ENCODE assay signal across 30 cellular contexts in the genomic region with DNA sequence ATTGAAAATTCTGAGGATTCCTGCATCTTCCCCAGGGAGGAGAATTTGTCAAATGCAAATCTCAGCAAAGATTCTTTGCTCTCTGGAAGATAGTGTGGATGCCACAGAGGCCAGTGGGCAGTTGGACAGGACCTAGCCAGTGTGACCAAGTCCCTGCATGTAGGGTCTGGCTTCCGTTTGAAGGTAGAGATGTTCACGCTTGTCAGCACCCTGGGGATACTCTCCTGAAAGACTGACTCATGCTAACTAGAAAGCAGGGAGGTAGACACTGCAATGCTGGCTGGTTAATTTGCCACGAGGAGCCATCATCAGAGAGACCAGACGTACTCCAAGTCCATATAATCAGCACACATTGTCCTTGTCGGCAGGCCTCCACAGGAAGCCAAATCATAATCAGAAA.
DNase-seq lines count a peak whose midpoint lies in the region; ATAC-seq and TF ChIP-seq lines count a peak whose summit lies in the region.
"Had no signal": no experiment of that assay in that cellular context is flagged by ENCODE, and none has a peak within 500 bp of the region (broad histone marks: within the 10 kb centered on the region; RNA-seq: fewer than 3 reads in every experiment).

No MANE protein-coding gene starts in this region.

- peaks cover 22% of the 10 kb centered on the region for H3K9me1 ChIP-seq in IMR-90 (ENCODE audit: insufficient read depth, low read length)

- H2AFZ ChIP-seq in IMR-90 (replicated peaks; ENCODE audit: low read length, poor library complexity): no peak overlapping the region
- peak overlapping the region; percentile 70 for H2AFZ ChIP-seq in mammary epithelial cell (ENCODE audit: low read depth, low read length)
- no peak overlapping the region for H2AFZ ChIP-seq in smooth muscle cell (ENCODE audit: low read depth)
- H2AFZ ChIP-seq: hepatocyte had no signal

- no peak for ATAC-seq in IMR-90 (ENCODE audit: low read depth)
- peak in 1 of 2 donors; percentile 19 for ATAC-seq in right cardiac atrium
- ATAC-seq in GM18858 (IDR thresholded peaks at IDR 0.05; ENCODE audit: unreplicated experiment): no peak
- ATAC-seq in GM21526 (IDR thresholded peaks at IDR 0.05; ENCODE audit: low FRiP score, unreplicated experiment): no peak
- ATAC-seq in GM18519 (IDR thresholded peaks at IDR 0.05; ENCODE audit: low FRiP score, unreplicated experiment): no peak
- ATAC-seq: activated CD8-positive, alpha-beta T cell treated with anti-CD3 and anti-CD28 coated beads, Interleukin-2, amount 10 ng/mL, durations not matched to agents 7 days and 5 days had no signal

- H2AK9ac ChIP-seq in IMR-90 (replicated peaks; ENCODE audit: low read depth, low read length, poor library complexity): no peak overlapping the region

- H3K23ac ChIP-seq in IMR-90 (ENCODE audit: low read depth, low read length): 0 out of 2 replicates have a peak overlapping the region, but pooled peaks have one; percentile 37

- no peak overlapping the region for H3K4me2 ChIP-seq in IMR-90 (ENCODE audit: low read depth, low read length)
- H3K4me2 ChIP-seq in mammary epithelial cell (ENCODE audit: insufficient read depth, low read depth, low read length): peak overlapping the region; percentile 54
- no peak overlapping the region for H3K4me2 ChIP-seq in smooth muscle cell
- H3K4me2 ChIP-seq: hepatocyte had no signal

- H3K18ac ChIP-seq in IMR-90 (ENCODE audit: low read depth, low read length): no peak overlapping the region

- CTCF ChIA-PET in IMR-90 (lab: Yijun Ruan, JAX): no interaction called here
- CTCF ChIA-PET in mammary epithelial cell (lab: Charles Lee; ENCODE audit: low non-redundant PET): interaction anchor here (0.6 kb wide), 2 partner anchors 76 to 103 kb away, joined by 3 read pairs; no protein-coding TSS in a partner anchor

- POLR2A ChIA-PET in IMR-90 (lab: Charles Lee; ENCODE audit: unreplicated experiment): no interaction called here

- no peak overlapping the region for H3K4ac ChIP-seq in IMR-90 (ENCODE audit: low read depth, low read length)

- H4K5ac ChIP-seq in IMR-90 (ENCODE audit: low read depth, low read length): no peak overlapping the region

- no CpG with 5 or more reads among the region's 5 CpGs for WGBS in IMR-90 (ENCODE audit: extremely low coverage in 2 of 2, insufficient read length in 1 of 2), 2 experiments
- 7% methylated on average over 5 of the region's 5 CpGs for WGBS in mammary epithelial cell (ENCODE audit: low coverage, missing lambda C conversion rate)
- WGBS in right cardiac atrium: 51% methylated on average over 5 of the region's 5 CpGs
- 80% methylated on average over 5 of the region's 5 CpGs for WGBS in smooth muscle cell (ENCODE audit: low lambda C conversion rate)

- peaks cover 6% of the 10 kb centered on the region for H3F3A ChIP-seq in smooth muscle cell (ENCODE audit: low read depth)

- H3K4me1 ChIP-seq in IMR-90 (ENCODE audit: control insufficient read depth, insufficient read depth, low read length) (peaks cover 16% of the 10 kb centered on the region), mammary epithelial cell (ENCODE audit: insufficient read depth, low read length) (peaks cover 30% of the 10 kb centered on the region), right cardiac atrium (ENCODE audit: control insufficient read depth, insufficient read depth, low read length) (peaks cover 11% of the 10 kb centered on the region), smooth muscle cell (ENCODE audit: low read depth) (peaks cover 9% of the 10 kb centered on the region)
- H3K4me1 ChIP-seq: HAP-1 had no signal

- H3K9me3 ChIP-seq in IMR-90 (ENCODE audit: control insufficient read depth, insufficient read depth, low read length): no peaks in the 10 kb centered on the region
- no peaks in the 10 kb centered on the region for H3K9me3 ChIP-seq in mammary epithelial cell (replicated peaks; ENCODE audit: insufficient read depth, low read length)
- no peaks in the 10 kb centered on the region for H3K9me3 ChIP-seq in right cardiac atrium (ENCODE audit: control insufficient read depth, low read length)
- no peaks in the 10 kb centered on the region for H3K9me3 ChIP-seq in smooth muscle cell (replicated peaks; ENCODE audit: low read depth)
- H3K9me3 ChIP-seq: HAP-1, spleen, tibial nerve had no signal

- no peak overlapping the region for H2BK15ac ChIP-seq in IMR-90 (ENCODE audit: low read depth, low read length)

- no peak overlapping the region for H3K56ac ChIP-seq in IMR-90 (ENCODE audit: extremely low read depth, insufficient read depth, low read length)

- no peak overlapping the region for H4K91ac ChIP-seq in IMR-90 (ENCODE audit: insufficient read depth, low read depth, low read length)

- intact Hi-C loops in IMR-90 (cut with micrococcal nuclease): no loop called here
- intact Hi-C loops in mammary epithelial cell (cut with micrococcal nuclease): loop anchor here (1.0 kb wide), 1 partner anchor 76 kb away; no protein-coding TSS in a partner anchor
- intact Hi-C loops in right cardiac atrium (cut with DNase I): loop anchor here in 2 of 4 donors (10.0 kb wide), 2 partner anchors 68 to 78 kb away; no protein-coding TSS in a partner anchor

- DNase-seq in IMR-90 (no peak), mammary epithelial cell (peak; percentile 88), right cardiac atrium (no peak), smooth muscle cell (lab: John Stamatoyannopoulos, UW; ENCODE audit: unreplicated experiment) (no peak), DMS79 (lab: John Stamatoyannopoulos, UW) (no peak)
- DNase-seq: ACHN; activated CD4-positive, alpha-beta T cell treated with anti-CD3 and anti-CD28 coated beads for 4 hours; activated CD8-positive, alpha-beta T cell treated with anti-CD3 and anti-CD28 coated beads, Interleukin-2, amount 10 ng/mL, durations not matched to agents 7 days and 5 days; activated naive CD4-positive, alpha-beta T cell treated with anti-CD3 and anti-CD28 coated beads, Interleukin-2, amount 50 U/mL, for 16 hours; brain microvascular endothelial cell; CD4-positive, alpha-beta memory T cell; MV-4-11; NCI-H1436; NCI-H2081; NCI-H524 treated with DMSO at 0.1 percent for 48 hours; nephron progenitor cell; NK-92 treated with Interleukin-12 subunit alpha and Interleukin-12 subunit beta, amount 100 ng/mL, for 24 hours; PC-3; retina; SIG-M5; spleen; stimulated activated CD8-positive, alpha-beta memory T cell treated with anti-CD3 and anti-CD28 coated beads, Interleukin-4, amount 100 ng/mL, for 48 hours; T-helper 9 cell had no signal

- TF ChIP-seq POLR2A in IMR-90 (IDR thresholded peaks at IDR 0.05; ENCODE audit: low read depth, low read length): no peak

- no peak overlapping the region for H2BK20ac ChIP-seq in IMR-90 (ENCODE audit: low read depth, low read length)

- H3K4me3 ChIP-seq in IMR-90 (ENCODE audit: insufficient read depth, low read depth, low read length): no peak overlapping the region
- no peak overlapping the region for H3K4me3 ChIP-seq in mammary epithelial cell (replicated peaks in 1 of 3; ENCODE audit: insufficient read depth in 1 of 3, low read depth in 2 of 3, low read length in 3 of 3)
- no peak overlapping the region for H3K4me3 ChIP-seq in right cardiac atrium (ENCODE audit: low read length)
- no peak overlapping the region for H3K4me3 ChIP-seq in smooth muscle cell
- H3K4me3 ChIP-seq: HAP-1, hepatocyte, spleen, tibial nerve had no signal

- no peak overlapping the region for H2BK120ac ChIP-seq in IMR-90 (ENCODE audit: low read depth, low read length)

- peaks cover 58% of the 10 kb centered on the region for H3K79me2 ChIP-seq in mammary epithelial cell (ENCODE audit: insufficient read depth, low read length)
- peaks cover 63% of the 10 kb centered on the region for H3K79me2 ChIP-seq in smooth muscle cell (ENCODE audit: low read depth)

- H3K27me3 ChIP-seq in IMR-90 (ENCODE audit: control insufficient read depth, insufficient read depth, low read length) (no peaks in the 10 kb centered on the region), mammary epithelial cell (ENCODE audit: insufficient read depth, low read length) (no peaks in the 10 kb centered on the region), right cardiac atrium (ENCODE audit: control insufficient read depth, insufficient read depth) (no peaks in the 10 kb centered on the region), smooth muscle cell (ENCODE audit: low read depth) (no peaks in the 10 kb centered on the region)
- H3K27me3 ChIP-seq: brain microvascular endothelial cell, hepatocyte, spleen, tibial nerve had no signal

- H3K27ac ChIP-seq in IMR-90 (ENCODE audit: insufficient read depth, low read length) (no peak overlapping the region), mammary epithelial cell (ENCODE audit: insufficient read depth, low read depth, low read length) (peak overlapping the region; percentile 62), right cardiac atrium (ENCODE audit: low read length) (peak overlapping the region; percentile 77), smooth muscle cell (ENCODE audit: low read depth) (peak overlapping the region; percentile 53)
- H3K27ac ChIP-seq: brain microvascular endothelial cell, hepatocyte, tibial nerve, VCaP had no signal

- H3K36me3 ChIP-seq in IMR-90 (ENCODE audit: control insufficient read depth, insufficient read depth, low read length) (peaks cover 3% of the 10 kb centered on the region), mammary epithelial cell (ENCODE audit: insufficient read depth, low read length) (no peaks in the 10 kb centered on the region), smooth muscle cell (ENCODE audit: low read depth) (no peaks in the 10 kb centered on the region)
- H3K36me3 ChIP-seq: brain microvascular endothelial cell, HAP-1, tibial nerve had no signal

- in situ Hi-C loops in IMR-90 (cut with MboI; ENCODE audit: low sequenced_read_pairs): no loop called here
- in situ Hi-C loops in mammary epithelial cell (cut with MboI; ENCODE audit: low sequenced_read_pairs in 2 of 2): no loop called here

- no peak overlapping the region for H2BK5ac ChIP-seq in IMR-90 (ENCODE audit: low read depth, low read length, poor library complexity, severe bottlenecking)

- dilution Hi-C loops in IMR-90 (cut with HindIII; ENCODE audit: low sequenced_read_pairs, unreplicated experiment): no loop called here
- dilution Hi-C loops in mammary epithelial cell (cut with HindIII; ENCODE audit: low sequenced_read_pairs): loop anchor here (5.0 kb wide), 1 partner anchor 60 kb away; no protein-coding TSS in a partner anchor

- H2AK5ac ChIP-seq in IMR-90 (ENCODE audit: low read depth, low read length): no peak overlapping the region

- BruUV-seq in IMR-90 (replicated peaks; lab: Mats Ljungman, UMichigan) (no TSS peak), mammary epithelial cell (replicated peaks; lab: Mats Ljungman, UMichigan) (no TSS peak)

- peaks cover 68 to 89% of the 10 kb centered on the region in 2 experiments for H3K79me1 ChIP-seq in IMR-90 (ENCODE audit: low read depth in 1 of 2, low read length in 2 of 2)

- no peak overlapping the region for H4K8ac ChIP-seq in IMR-90 (ENCODE audit: low read depth in 2 of 2, low read length in 2 of 2)

- TF ChIP-seq RAD21 in IMR-90 (IDR thresholded peaks at IDR 0.05; ENCODE audit: low read length): no peak

- H4K20me1 ChIP-seq in IMR-90 (ENCODE audit: insufficient read depth, low read length) (peaks cover 61% of the 10 kb centered on the region), mammary epithelial cell (ENCODE audit: insufficient read depth, low read length) (no peaks in the 10 kb centered on the region), smooth muscle cell (ENCODE audit: low read depth) (peaks cover 75% of the 10 kb centered on the region)

- TF ChIP-seq CTCF in IMR-90 (conservative IDR thresholded peaks at IDR 0.05; ENCODE audit: low read depth, low read length): no peak
- TF ChIP-seq CTCF in mammary epithelial cell (conservative IDR thresholded peaks at IDR 0.05 in 1 of 2, IDR thresholded peaks at IDR 0.05 in 1 of 2; ENCODE audit: extremely low read depth in 1 of 2, insufficient read depth in 1 of 2, low read depth in 1 of 2, low read length in 2 of 2): no peak
- TF ChIP-seq CTCF in smooth muscle cell (IDR thresholded peaks at IDR 0.05; ENCODE audit: borderline replicate concordance, insufficient read depth, poor library complexity, severe bottlenecking): no peak

- no peak overlapping the region for H3K9ac ChIP-seq in IMR-90 (ENCODE audit: low read depth, low read length)
- peak overlapping the region; percentile 21 for H3K9ac ChIP-seq in mammary epithelial cell (ENCODE audit: insufficient read depth, low read length)
- H3K9ac ChIP-seq in smooth muscle cell (ENCODE audit: low read depth): no peak overlapping the region

- H3K14ac ChIP-seq in IMR-90 (replicated peaks; ENCODE audit: low read depth, low read length): no peak overlapping the region
